ENCODE assay signal across 8 cellular contexts in genomic region chr10:86971146-86971991, GRCh38. TPM values are rescaled to one million over a fixed set of nuclear protein-coding genes. Genes with fewer than 3 reads are reported as not detected.
DNase-seq lines count a peak whose midpoint lies in the region; TF ChIP-seq lines count a peak whose summit lies in the region.

No MANE protein-coding gene starts in this region.

- no peaks in the 10 kb centered on the region for H3K36me3 Mint-ChIP-seq in activated CD4-positive, alpha-beta memory T cell treated with anti-CD3 and anti-CD28 coated beads, Interleukin-2, amount 10 ng/mL, durations not matched to agents 7 days and 5 days (ENCODE audit: low read depth)

- H3K18ac ChIP-seq in mesendoderm (ENCODE audit: low read length) = peak overlapping the region; percentile 70

- POLR2A ChIA-PET in HEK293 (lab: Yijun Ruan, JAX) = no interaction called here
- POLR2A ChIA-PET in activated CD4-positive, alpha-beta memory T cell treated with anti-CD3 and anti-CD28 coated beads, Interleukin-2, amount 10 ng/mL, durations not matched to agents 7 days and 5 days (lab: Charles Lee) = interaction anchor here (0.6 to 1.5 kb wide), 8 partner anchors 13 to 533 kb away, joined by 3 to 24 read pairs (median 4); partner anchors contain the start of genes GLUD1, MINPP1, SHLD2 and SNCG

- H2BK5ac ChIP-seq in mesendoderm (ENCODE audit: low read length) = no peak overlapping the region

- no peak overlapping the region for H4K8ac ChIP-seq in mesendoderm (ENCODE audit: low read depth, low read length)

- peaks cover 35% of the 10 kb centered on the region for H3K27me3 Mint-ChIP-seq in activated CD4-positive, alpha-beta memory T cell treated with anti-CD3 and anti-CD28 coated beads, Interleukin-2, amount 10 ng/mL, durations not matched to agents 7 days and 5 days

- no peak overlapping the region for H2BK120ac ChIP-seq in mesendoderm (ENCODE audit: low read depth, low read length)

- peak overlapping the region; percentile 85 for H3K4ac ChIP-seq in mesendoderm (ENCODE audit: low read depth, low read length)

- H3K4me1 ChIP-seq in HEK293 (ENCODE audit: control insufficient read depth, insufficient read depth, low read length) = peaks cover 2% of the 10 kb centered on the region; the same call in 1 of the 2 replicates
- peaks cover 21% of the 10 kb centered on the region for H3K4me1 ChIP-seq in ectodermal cell (ENCODE audit: control insufficient read depth, insufficient read depth, low read length)
- H3K4me1 ChIP-seq in mesendoderm (ENCODE audit: control insufficient read depth, low read depth, low read length) = peaks cover 4% of the 10 kb centered on the region

- peak overlapping the region; percentile 61 for H3K27ac Mint-ChIP-seq in activated CD4-positive, alpha-beta memory T cell treated with anti-CD3 and anti-CD28 coated beads, Interleukin-2, amount 10 ng/mL, durations not matched to agents 7 days and 5 days

- no peaks in the 10 kb centered on the region for H3K9me3 Mint-ChIP-seq in activated CD4-positive, alpha-beta memory T cell treated with anti-CD3 and anti-CD28 coated beads, Interleukin-2, amount 10 ng/mL, durations not matched to agents 7 days and 5 days

- H3K4me1 Mint-ChIP-seq in activated CD4-positive, alpha-beta memory T cell treated with anti-CD3 and anti-CD28 coated beads, Interleukin-2, amount 10 ng/mL, durations not matched to agents 7 days and 5 days = peaks cover 35% of the 10 kb centered on the region

- WGBS in ectodermal cell, 2 experiments = 3% methylated on average over 77 of the region's 77 CpGs
- no CpG with 5 or more reads among the region's 77 CpGs for WGBS in mesendoderm (ENCODE audit: extremely low coverage, insufficient coverage, low lambda C conversion rate)

- peak; percentile 87 for DNase-seq in NCI-H146 treated with DMSO at 0.1 percent for 48 hours (lab: John Stamatoyannopoulos, UW; ENCODE audit: unreplicated experiment)
- DNase-seq in activated CD4-positive, alpha-beta memory T cell treated with anti-CD3 and anti-CD28 coated beads, Interleukin-2, amount 10 ng/mL, durations not matched to agents 7 days and 5 days = peak; percentile 88
- DNase-seq in mesendoderm = peak; percentile 70
- DNase-seq in stimulated activated CD8-positive, alpha-beta memory T cell treated with anti-CD3 and anti-CD28 coated beads, Interleukin-15, amount 100 ng/mL, for 24 hours (ENCODE audit: low read depth) = peak; percentile 72
- DNase-seq in HPDE6-E6E7 (ENCODE audit: extremely low spot score) = no peak

- H3K4me3 ChIP-seq in GM12875 (ENCODE audit: low read depth, low read length) (peak overlapping the region; percentile 67), HEK293 (ENCODE audit: low read depth, low read length) (peak overlapping the region; percentile 42), ectodermal cell (ENCODE audit: insufficient read depth, low read depth, low read length) (peak overlapping the region; percentile 55), mesendoderm (ENCODE audit: low read length) (peak overlapping the region; percentile 36)

- CTCF ChIA-PET in HEK293 (lab: Yijun Ruan, JAX) = no interaction called here
- CTCF ChIA-PET in activated CD4-positive, alpha-beta memory T cell treated with anti-CD3 and anti-CD28 coated beads, Interleukin-2, amount 10 ng/mL, durations not matched to agents 7 days and 5 days (lab: Charles Lee) = interaction anchor here (1.2 to 1.4 kb wide), 3 partner anchors 31 to 124 kb away, joined by 3 to 5 read pairs (median 4); partner anchors contain the start of gene SHLD2

- H3K56ac ChIP-seq in mesendoderm (ENCODE audit: low read length) = peak overlapping the region; percentile 83

- peak overlapping the region; percentile 76 for H3K9ac ChIP-seq in mesendoderm (ENCODE audit: low read length)

- H3K4me3 Mint-ChIP-seq in activated CD4-positive, alpha-beta memory T cell treated with anti-CD3 and anti-CD28 coated beads, Interleukin-2, amount 10 ng/mL, durations not matched to agents 7 days and 5 days = peak overlapping the region; percentile 72

- H3K36me3 ChIP-seq in HEK293 (ENCODE audit: control insufficient read depth in 2 of 2, insufficient read depth in 1 of 2, low read length in 2 of 2) (no peaks in the 10 kb centered on the region), ectodermal cell (ENCODE audit: control insufficient read depth, insufficient read depth, low read length) (no peaks in the 10 kb centered on the region), mesendoderm (ENCODE audit: control insufficient read depth, insufficient read depth, low read length) (no peaks in the 10 kb centered on the region)

- H3K9me3 ChIP-seq in HEK293 (ENCODE audit: control insufficient read depth, insufficient read depth, low read depth, low read length) (no peaks in the 10 kb centered on the region), ectodermal cell (ENCODE audit: control insufficient read depth, low read length) (no peaks in the 10 kb centered on the region)

- H3K79me1 ChIP-seq in mesendoderm (ENCODE audit: low read length) = no peaks in the 10 kb centered on the region

- H3K27ac ChIP-seq in HEK293 (ENCODE audit: extremely low read depth, low read depth, low read length) = peak overlapping the region; percentile 62; the same call in 1 of the 2 replicates
- no peak overlapping the region for H3K27ac ChIP-seq in ectodermal cell (ENCODE audit: insufficient read depth, low read depth, low read length, poor library complexity, severe bottlenecking)
- H3K27ac ChIP-seq in mesendoderm (ENCODE audit: low read depth, low read length) = no peak overlapping the region

- peak overlapping the region; percentile 29 for H3K23ac ChIP-seq in mesendoderm (ENCODE audit: low read length)

- no peak overlapping the region for H2BK15ac ChIP-seq in mesendoderm (replicated peaks; ENCODE audit: low read depth)

- H3K4me2 ChIP-seq in mesendoderm (ENCODE audit: low read length) = peak overlapping the region; percentile 72

- H3K27me3 ChIP-seq in ectodermal cell (ENCODE audit: control insufficient read depth, insufficient read depth, low read length, poor library complexity, severe bottlenecking) (peaks cover 21% of the 10 kb centered on the region), mesendoderm (ENCODE audit: insufficient read depth, low read length, poor library complexity) (no peaks in the 10 kb centered on the region)

- TF ChIP-seq CTCF in GM12875 (IDR thresholded peaks at IDR 0.05; ENCODE audit: borderline replicate concordance, insufficient read depth, low read depth, low read length) = peak; percentile 14; the same call in 1 of the 2 replicates
- no peak for TF ChIP-seq CTCF in HEK293 (tag by site-specific recombination; IDR thresholded peaks at IDR 0.05)

- H2AK5ac ChIP-seq in mesendoderm (ENCODE audit: low read length) = no peak overlapping the region

- no peak overlapping the region for H4K5ac ChIP-seq in mesendoderm (ENCODE audit: low read length)

- H3K79me2 ChIP-seq in mesendoderm (ENCODE audit: control insufficient read depth, insufficient read depth, low read length) = no peaks in the 10 kb centered on the region

TF ChIP-seq in HEK293, 187 proteins besides CTCF, POLR2A, EP300 and RAD21 (continues in another document):
- TF ChIP-seq ZNF558 (tag by site-specific recombination; IDR thresholded peaks at IDR 0.05) (no peak), ZNF560 (tag by site-specific recombination; IDR thresholded peaks at IDR 0.05; ENCODE audit: borderline replicate concordance) (no peak), KLF1 (tag by site-specific recombination; IDR thresholded peaks at IDR 0.05) (peak; percentile 94), ZNF639 (tag by site-specific recombination; IDR thresholded peaks at IDR 0.05) (no peak), SP3 (tag by site-specific recombination; IDR thresholded peaks at IDR 0.05) (peak; percentile 58), ZNF530 (tag by site-specific recombination; IDR thresholded peaks at IDR 0.05; ENCODE audit: low read depth) (no peak), ZNF416 (tag by site-specific recombination; IDR thresholded peaks at IDR 0.05) (no peak), ZFP41 (tag by site-specific recombination; IDR thresholded peaks at IDR 0.05; ENCODE audit: borderline replicate concordance) (no peak)

RNA-seq across cellular contexts. Expression of gene ADIRF, which starts 3.1 kb away (rescaled TPM):
- total RNA-seq in activated CD4-positive, alpha-beta memory T cell treated with anti-CD3 and anti-CD28 coated beads, Interleukin-2, amount 10 ng/mL, durations not matched to agents 7 days and 5 days = not detected
- not detected for polyA plus RNA-seq in ectodermal cell (2013, experiment 1 of 4)
- polyA plus RNA-seq in ectodermal cell (2013, experiment 2 of 4) = 0.34 TPM
- not detected for polyA plus RNA-seq in ectodermal cell (2013, experiment 3 of 4)
- not detected for polyA plus RNA-seq in ectodermal cell (2013, experiment 4 of 4)
- polyA plus RNA-seq in mesendoderm (2013, experiment 1 of 2) = 0.06 TPM
- 0.17 TPM for polyA plus RNA-seq in mesendoderm (2013, experiment 2 of 2)

RNA-seq across cellular contexts. Expression of gene SNCG, which starts 13.0 kb away (rescaled TPM):
- total RNA-seq in activated CD4-positive, alpha-beta memory T cell treated with anti-CD3 and anti-CD28 coated beads, Interleukin-2, amount 10 ng/mL, durations not matched to agents 7 days and 5 days = not detected
- polyA plus RNA-seq in ectodermal cell (2013, experiment 1 of 4) = 2.1 TPM
- 0.96 TPM for polyA plus RNA-seq in ectodermal cell (2013, experiment 2 of 4)
- polyA plus RNA-seq in ectodermal cell (2013, experiment 3 of 4) = 6.6 TPM
- polyA plus RNA-seq in ectodermal cell (2013, experiment 4 of 4) = 9.6 TPM
- polyA plus RNA-seq in mesendoderm (2013, experiment 1 of 2) = 2.8 TPM
- 3.3 TPM for polyA plus RNA-seq in mesendoderm (2013, experiment 2 of 2)

RNA-seq across cellular contexts. Expression of gene MMRN2, which starts 14.0 kb away (rescaled TPM):
- not detected for total RNA-seq in activated CD4-positive, alpha-beta memory T cell treated with anti-CD3 and anti-CD28 coated beads, Interleukin-2, amount 10 ng/mL, durations not matched to agents 7 days and 5 days
- 1.8 TPM for polyA plus RNA-seq in ectodermal cell (2013, experiment 1 of 4)
- 1.0 TPM for polyA plus RNA-seq in ectodermal cell (2013, experiment 2 of 4)
- 1.5 TPM for polyA plus RNA-seq in ectodermal cell (2013, experiment 3 of 4)
- polyA plus RNA-seq in ectodermal cell (2013, experiment 4 of 4) = 1.5 TPM
- polyA plus RNA-seq in mesendoderm (2013, experiment 1 of 2) = 0.46 TPM
- polyA plus RNA-seq in mesendoderm (2013, experiment 2 of 2) = 0.29 TPM

RNA-seq across cellular contexts. Expression of gene FAM25A, which starts 48.7 kb away (rescaled TPM):
- not detected for total RNA-seq in activated CD4-positive, alpha-beta memory T cell treated with anti-CD3 and anti-CD28 coated beads, Interleukin-2, amount 10 ng/mL, durations not matched to agents 7 days and 5 days
- polyA plus RNA-seq in ectodermal cell (2013, experiment 1 of 4) = not detected
- not detected for polyA plus RNA-seq in ectodermal cell (2013, experiment 2 of 4)
- polyA plus RNA-seq in ectodermal cell (2013, experiment 3 of 4) = not detected
- not detected for polyA plus RNA-seq in ectodermal cell (2013, experiment 4 of 4)
- polyA plus RNA-seq in mesendoderm (2013, experiment 1 of 2) = not detected
- polyA plus RNA-seq in mesendoderm (2013, experiment 2 of 2) = not detected
